Comparison of ENCODE assay signal across 34 cellular contexts in the genomic region with DNA sequence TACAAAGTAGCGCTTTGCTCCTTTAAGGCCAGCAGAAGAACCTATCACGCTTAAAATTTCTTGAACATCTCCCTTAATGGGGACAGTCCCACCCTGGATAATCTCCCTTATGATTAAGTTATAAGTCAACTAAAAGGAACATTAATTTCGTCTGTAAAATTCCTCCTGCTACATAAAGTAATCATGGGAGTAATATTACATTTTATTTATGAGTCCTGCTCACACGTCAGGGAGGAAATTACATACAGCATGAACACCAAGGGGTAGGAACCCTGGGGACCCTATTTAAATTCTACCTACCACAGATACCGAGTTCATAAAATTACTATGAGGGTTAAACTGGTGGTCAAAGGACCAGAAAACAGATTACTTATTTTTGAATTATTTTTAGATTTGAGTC.
"Had no signal": no experiment of that assay in that cellular context is flagged by ENCODE, and none has a peak within 500 bp of the region (broad histone marks: within the 10 kb centered on the region; RNA-seq: fewer than 3 reads in every experiment).

No MANE protein-coding gene starts in this region.

- H3K27me3 ChIP-seq: MG63 had no signal

- H3K9me3 ChIP-seq: MG63 had no signal

- H3K9ac ChIP-seq: KMS-11 had no signal

- H3K27ac ChIP-seq: KMS-11 had no signal

- H3K4me3 ChIP-seq: MG63 had no signal

- DNase-seq: Karpas-422, Kasumi-1, KBM-7, KG1, MG63, MM.1S, MV-4-11, NCI-H1048, NCI-H1092, NCI-H1092 treated with DMSO at 0.1 percent for 48 hours, NCI-H1105, NCI-H1105 treated with DMSO at 0.1 percent for 48 hours, NCI-H1417, NCI-H1417 treated with DMSO at 0.1 percent for 48 hours, NCI-H1436, NCI-H1436 treated with DMSO at 0.1 percent for 48 hours, NCI-H1694, NCI-H1694 treated with DMSO at 0.1 percent for 48 hours, NCI-H187, NCI-H187 treated with DMSO at 0.1 percent for 48 hours, NCI-H1930, NCI-H2029, NCI-H2029 treated with DMSO at 0.1 percent for 48 hours, NCI-H2081, NCI-H2081 treated with DMSO at 0.1 percent for 48 hours, NCI-H2107, NCI-H2171, NCI-H2171 treated with DMSO at 0.1 percent for 48 hours, NCI-H2227 treated with DMSO at 0.1 percent for 48 hours, NCI-H226, NCI-H345, NCI-H446, NCI-H446 treated with DMSO at 0.1 percent for 48 hours had no signal

- H3K4me2 ChIP-seq: KMS-11 had no signal

- H3K36me3 ChIP-seq: MG63 had no signal
